1 cellular context compared by ENCODE assay signal in genomic region chrX:22136711-22137110, GRCh38.
TF ChIP-seq lines count a peak whose summit lies in the region.

No MANE protein-coding gene starts in this region.

TF ChIP-seq in GM12878, 131 proteins besides CTCF, POLR2A, EP300 and RAD21 (continued from another document):
- TF ChIP-seq REST (IDR thresholded peaks at IDR 0.05; ENCODE audit: low read depth, low read length) (no peak), JUND (IDR thresholded peaks at IDR 0.05; ENCODE audit: low read depth, low read length) (no peak), KDM1A (IDR thresholded peaks at IDR 0.05; ENCODE audit: borderline replicate concordance) (no peak), NR2C1 (IDR thresholded peaks at IDR 0.05) (no peak), IRF5 (IDR thresholded peaks at IDR 0.05; ENCODE audit: borderline replicate concordance) (no peak)
